Comparison of ENCODE assay signal across 18 cellular contexts in genomic region chr7:47584128-47584865, GRCh38. TPM values are rescaled to one million over a fixed set of nuclear protein-coding genes. Genes with fewer than 3 reads are reported as not detected.
DNase-seq lines count a peak whose midpoint lies in the region; ATAC-seq and TF ChIP-seq lines count a peak whose summit lies in the region.
"Had no signal": no experiment of that assay in that cellular context is flagged by ENCODE, and none has a peak within 500 bp of the region (broad histone marks: within the 10 kb centered on the region; RNA-seq: fewer than 3 reads in every experiment).

No MANE protein-coding gene starts in this region.

- peak overlapping the region; percentile 91 to 96 for H3K27ac ChIP-seq in uterus
- H3K27ac ChIP-seq: BLaER1 treated with 17β-estradiol and CSF1 and Interleukin-3, amounts not matched to agents 10 nM and 100 nM; SJCRH30 had no signal

- ATAC-seq in HG03432 (IDR thresholded peaks at IDR 0.05; ENCODE audit: unreplicated experiment) (no peak), left lobe of liver (no peak)
- ATAC-seq: lower lobe of right lung, natural killer cell had no signal

- H3K27me3 ChIP-seq in uterus, result no peaks in the 10 kb centered on the region
- H3K27me3 ChIP-seq: SJCRH30 had no signal

- no peaks in the 10 kb centered on the region for H3K36me3 ChIP-seq in uterus
- H3K36me3 ChIP-seq: BLaER1 treated with 17β-estradiol and CSF1 and Interleukin-3, amounts not matched to agents 10 nM and 100 nM; lower lobe of right lung; SJCRH30 had no signal

- DNase-seq in LHCN-M2 (ENCODE audit: low read depth) (peak; percentile 37), amniotic epithelial cell (ENCODE audit: low read depth) (peak; percentile 47), neural crest cell (ENCODE audit: low read depth, low spot score) (no peak), uterus (no peak), left lobe of liver (ENCODE audit: low spot score) (no peak)
- DNase-seq in activated T-cell treated with anti-CD3 and anti-CD28 coated beads, Interleukin-2, amount 50 U/mL, for 48 hours, result no peak
- DNase-seq: activated CD4-positive, alpha-beta T cell treated with anti-CD3 and anti-CD28 coated beads for 1 hour; amniotic stem cell; GOT3; lower lobe of right lung; natural killer cell; NCI-H2029; NCI-H510A treated with DMSO at 0.1 percent for 48 hours; SJCRH30 had no signal

- peaks cover 16% of the 10 kb centered on the region for H3K27me3 Mint-ChIP-seq in neural crest cell (ENCODE audit: low read depth)

- peaks cover 5% of the 10 kb centered on the region for H3K9me3 Mint-ChIP-seq in neural crest cell
- H3K9me3 Mint-ChIP-seq: activated T-helper 2 cell treated with anti-CD3 and anti-CD28 coated beads, Interferon-gamma antibody, Interleukin-2, Interleukin-4, amounts not matched to agents 10 μg/mL and 5 μg/mL and 100 μg/mL, durations not matched to agents 14 hours and 24 hours and 36 hours; natural killer cell; T-helper 2 cell treated with Interferon-gamma antibody and Interleukin-4, amounts not matched to agents 5 μg/mL and 100 μg/mL, for 36 hours had no signal

- peaks cover 0 to 8% of the 10 kb centered on the region in 2 donors for H3K4me1 ChIP-seq in uterus

- H3K4me3 ChIP-seq in uterus, result no peak overlapping the region
- H3K4me3 ChIP-seq: BLaER1 treated with 17β-estradiol and CSF1 and Interleukin-3, amounts not matched to agents 10 nM and 100 nM; lower lobe of right lung; SJCRH30 had no signal

- no peak overlapping the region for H3K27ac Mint-ChIP-seq in neural crest cell (ENCODE audit: unreplicated experiment)
- H3K27ac Mint-ChIP-seq: activated T-helper 2 cell treated with anti-CD3 and anti-CD28 coated beads, Interferon-gamma antibody, Interleukin-2, Interleukin-4, amounts not matched to agents 10 μg/mL and 5 μg/mL and 100 μg/mL, durations not matched to agents 14 hours and 24 hours and 36 hours; natural killer cell; T-helper 2 cell treated with Interferon-gamma antibody and Interleukin-4, amounts not matched to agents 5 μg/mL and 100 μg/mL, for 36 hours had no signal

- H3K4me1 Mint-ChIP-seq in neural crest cell, result peaks cover 21% of the 10 kb centered on the region
- H3K4me1 Mint-ChIP-seq: natural killer cell had no signal

- intact Hi-C loops in uterus (cut with DNase I; ENCODE audit: low total_unique reads), result no loop called here

- H3K4me3 Mint-ChIP-seq in neural crest cell, result peak overlapping the region; percentile 81
- H3K4me3 Mint-ChIP-seq: natural killer cell; T-helper 2 cell treated with Interferon-gamma antibody and Interleukin-4, amounts not matched to agents 5 μg/mL and 100 μg/mL, for 36 hours had no signal

- H3K9me3 ChIP-seq in uterus, result no peaks in the 10 kb centered on the region
- H3K9me3 ChIP-seq: lower lobe of right lung, SJCRH30 had no signal

- TF ChIP-seq CTCF in neural crest cell (conservative IDR thresholded peaks at IDR 0.05) (no peak), uterus (IDR thresholded peaks at IDR 0.05) (no peak)

- no peaks in the 10 kb centered on the region for H3K36me3 Mint-ChIP-seq in neural crest cell (ENCODE audit: low read depth)
- H3K36me3 Mint-ChIP-seq: natural killer cell had no signal

- no peak for TF ChIP-seq POLR2A in uterus (IDR thresholded peaks at IDR 0.05)

RNA-seq across cellular contexts. Expression of gene TNS3, which starts 2.4 kb away (rescaled TPM):
- total RNA-seq in LHCN-M2 (2014; rRNA removed) (499 and 556 TPM in 2 replicates), neural crest cell (25.0 and 26.4 TPM in 2 replicates), uterus (100 to 1,000 TPM in 1 of 4 donors, 10 to 100 TPM in 3; 27.2 to 110 (median 47.5) TPM), left lobe of liver (47.2 TPM)
- polyA plus RNA-seq in LHCN-M2 (2012), result 142 TPM

Comparison
In these comparisons a context has a peak if more than half of its experiments do, and no peak if none do; other contexts are left out.
1. DNase-seq: peak in LHCN-M2 (single experiment) and amniotic epithelial cell (single experiment); none in neural crest cell (single experiment), uterus (0 of 2), left lobe of liver (single experiment) and activated T-cell treated with anti-CD3 and anti-CD28 coated beads, Interleukin-2, amount 50 U/mL, for 48 hours (0 of 2).